ENCODE assay signal across 11 cellular contexts in genomic region chr4:8035371-8035780, GRCh38.
DNase-seq lines count a peak whose midpoint lies in the region; ATAC-seq, FAIRE-seq and TF ChIP-seq lines count a peak whose summit lies in the region.
"Had no signal": no experiment of that assay in that cellular context is flagged by ENCODE, and none has a peak within 500 bp of the region (broad histone marks: within the 10 kb centered on the region; RNA-seq: fewer than 3 reads in every experiment).

No MANE protein-coding gene starts in this region.

- ATAC-seq in right lobe of liver = no peak
- ATAC-seq: left lung had no signal

- H3K4me1 ChIP-seq in testis (no peaks in the 10 kb centered on the region), right lobe of liver (no peaks in the 10 kb centered on the region)
- H3K4me1 ChIP-seq: colonic mucosa, left lung had no signal

- H3K27ac ChIP-seq in testis (no peak overlapping the region), right lobe of liver (no peak overlapping the region)
- H3K27ac ChIP-seq: colonic mucosa, left lung had no signal

- no peak for TF ChIP-seq POLR2A in testis (IDR thresholded peaks at IDR 0.05)
- TF ChIP-seq POLR2A in right lobe of liver (IDR thresholded peaks at IDR 0.05) = no peak

- TF ChIP-seq CTCF in testis (IDR thresholded peaks at IDR 0.05) (no peak), right lobe of liver (IDR thresholded peaks at IDR 0.05) (no peak)

- H3K27me3 ChIP-seq in testis (no peaks in the 10 kb centered on the region), right lobe of liver (no peaks in the 10 kb centered on the region)
- H3K27me3 ChIP-seq: colonic mucosa, left lung had no signal

- peak; percentile 17 for DNase-seq in stimulated activated CD4-positive, alpha-beta T cell treated with anti-CD3 and anti-CD28 coated beads, Interleukin-15, amount 100 ng/mL, for 24 hours
- no peak for DNase-seq in stimulated activated CD4-positive, alpha-beta T cell treated with anti-CD3 and anti-CD28 coated beads, Interleukin-2, amount 100 ng/mL, for 48 hours
- DNase-seq in RCC 7860 (ENCODE audit: low spot score) (peak; percentile 73), fibroblast of gingiva (ENCODE audit: low read depth) (peak; percentile 40), urothelium cell line (ENCODE audit: low spot score) (peak; percentile 54), testis (no peak), right lobe of liver (no peak), DMS 273 (lab: John Stamatoyannopoulos, UW; ENCODE audit: unreplicated experiment) (no peak)
- DNase-seq: colonic mucosa, NCI-H446 treated with DMSO at 0.1 percent for 48 hours had no signal

- H3K36me3 ChIP-seq in testis (ENCODE audit: low read depth, missing control alignments) (no peaks in the 10 kb centered on the region), right lobe of liver (no peaks in the 10 kb centered on the region)
- H3K36me3 ChIP-seq: colonic mucosa, left lung had no signal

- no peaks in the 10 kb centered on the region for H3K9me3 ChIP-seq in testis
- no peaks in the 10 kb centered on the region for H3K9me3 ChIP-seq in right lobe of liver
- H3K9me3 ChIP-seq: colonic mucosa, left lung had no signal

- intact Hi-C loops in testis (cut with DNase I; ENCODE audit: low total_unique reads) (no loop called here), right lobe of liver (cut with DNase I) (no loop called here)

- 93% methylated on average over 13 of the region's 13 CpGs for WGBS in testis, 2 donors
- WGBS in right lobe of liver (ENCODE audit: insufficient coverage, low coverage, low lambda C conversion rate, missing lambda C conversion rate) = 61% methylated on average over 12 of the region's 13 CpGs

- H3K4me3 ChIP-seq in testis (no peak overlapping the region), right lobe of liver (no peak overlapping the region)
- H3K4me3 ChIP-seq: colonic mucosa, left lung had no signal

- FAIRE-seq in RCC 7860 (lab: Jason Lieb, UNC) (peak; percentile 81), urothelium cell line (lab: Jason Lieb, UNC) (no peak)

Comparison
In these comparisons a context has a peak if more than half of its experiments do, and no peak if none do; other contexts are left out.
1. DNase-seq: peak in stimulated activated CD4-positive, alpha-beta T cell treated with anti-CD3 and anti-CD28 coated beads, Interleukin-15, amount 100 ng/mL, for 24 hours (single experiment), RCC 7860 (single experiment), fibroblast of gingiva (single experiment) and urothelium cell line (single experiment); none in stimulated activated CD4-positive, alpha-beta T cell treated with anti-CD3 and anti-CD28 coated beads, Interleukin-2, amount 100 ng/mL, for 48 hours (0 of 2), testis (single experiment), right lobe of liver (0 of 3) and DMS 273 (single experiment).